14 cellular contexts compared by ENCODE assay signal in the genomic region with DNA sequence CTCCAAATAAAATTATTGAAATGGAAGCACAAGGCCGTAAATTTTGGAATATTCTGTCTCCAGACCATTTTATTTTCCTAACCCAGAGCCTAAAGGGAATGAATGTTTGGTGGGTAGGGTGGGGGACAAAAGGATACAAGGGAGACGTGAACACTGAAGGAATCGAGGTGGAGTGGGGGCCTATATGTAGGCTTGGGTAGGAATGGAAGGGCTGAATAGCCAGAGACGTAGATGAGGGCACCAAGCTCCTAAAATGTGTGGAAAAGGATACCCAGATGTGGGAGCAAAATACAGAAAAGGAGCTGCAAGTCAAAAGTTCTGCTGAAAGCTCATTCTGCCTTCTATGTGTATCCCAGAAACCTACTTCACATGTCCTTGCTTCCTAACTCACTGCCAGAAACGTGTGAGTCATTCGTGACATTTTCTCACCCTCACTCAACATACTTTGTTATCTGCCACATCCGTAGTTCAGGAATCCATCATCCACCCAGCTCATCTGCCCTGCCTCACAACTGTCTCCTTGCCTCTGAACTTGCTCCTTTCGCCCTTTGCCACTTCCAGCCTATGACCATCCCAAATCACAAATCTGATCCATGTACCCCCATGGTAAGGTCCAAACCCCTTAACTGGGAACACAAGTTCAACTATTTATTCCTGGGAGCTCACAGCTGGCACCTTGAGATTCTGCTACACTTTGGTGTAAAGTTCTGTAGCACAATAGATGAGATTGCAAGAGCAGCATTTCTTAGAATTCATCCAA.
DNase-seq lines count a peak whose midpoint lies in the region; ATAC-seq, FAIRE-seq and TF ChIP-seq lines count a peak whose summit lies in the region.
"Had no signal": no experiment of that assay in that cellular context is flagged by ENCODE, and none has a peak within 500 bp of the region (broad histone marks: within the 10 kb centered on the region; RNA-seq: fewer than 3 reads in every experiment).

No MANE protein-coding gene starts in this region.

- peak; percentile 39 for DNase-seq in AG04450 (ENCODE audit: low read depth, low spot score)
- DNase-seq in HTR-8/SVneo (ENCODE audit: insufficient read length, low spot score) = peak; percentile 75
- DNase-seq in H1 (ENCODE audit: low read depth in 1 of 2, low spot score in 2 of 2) = no peak
- peak; percentile 82 to 89 for DNase-seq in lung microvascular endothelial cell (ENCODE audit: low read depth in 2 of 2)
- DNase-seq in activated CD4-positive, alpha-beta T cell treated with anti-CD3 and anti-CD28 coated beads, Interleukin-2, amount 50 U/mL, for 4 hours = no peak
- DNase-seq in NCI-H446 treated with DMSO at 0.1 percent for 48 hours (lab: John Stamatoyannopoulos, UW) = no peak
- DNase-seq: activated effector memory CD4-positive, alpha-beta T cell treated with anti-CD3 and anti-CD28 coated beads, Interleukin-2, amount 50 U/mL, for 16 hours; CD4-positive, alpha-beta T cell; NCI-H1417 treated with DMSO at 0.1 percent for 48 hours; spleen; WERI-Rb-1 had no signal

- TF ChIP-seq RAD21 in H1 (IDR thresholded peaks at IDR 0.05 in 1 of 2, conservative IDR thresholded peaks at IDR 0.05 in 1 of 2; ENCODE audit: low read depth in 2 of 2, low read length in 2 of 2) = no peak

- no peak overlapping the region for H3K18ac ChIP-seq in H1 (ENCODE audit: extremely low read depth, low read length)

- H3K23ac ChIP-seq in H1 (ENCODE audit: insufficient read length) = no peak overlapping the region

- no peak overlapping the region for H3K14ac ChIP-seq in H1 (ENCODE audit: insufficient read length)

- H3K9me3 ChIP-seq in AG04450 (ENCODE audit: control insufficient read depth, insufficient read depth, low read length) = no peaks in the 10 kb centered on the region
- no peaks in the 10 kb centered on the region for H3K9me3 ChIP-seq in H1 (ENCODE audit: insufficient read depth in 2 of 2, low read depth in 1 of 2, low read length in 1 of 2)
- H3K9me3 ChIP-seq: spleen had no signal

- ATAC-seq in GM18907 (IDR thresholded peaks at IDR 0.05; ENCODE audit: unreplicated experiment) = no peak
- ATAC-seq in GM18502 (IDR thresholded peaks at IDR 0.05; ENCODE audit: poor library complexity, unreplicated experiment) = no peak
- ATAC-seq: left lobe of liver had no signal

- TF ChIP-seq POLR2A in H1 (IDR thresholded peaks at IDR 0.05; ENCODE audit: control extremely low read depth in 1 of 2, low read depth in 2 of 2, low read length in 2 of 2) = no peak

- H3K4me1 ChIP-seq in H1 (replicated peaks in 1 of 4; ENCODE audit: control insufficient read depth in 3 of 4, insufficient read depth in 4 of 4, low read length in 3 of 4) = no peaks in the 10 kb centered on the region
- H3K4me1 ChIP-seq: spleen had no signal

- no peak overlapping the region for H2AFZ ChIP-seq in H1 (ENCODE audit: low read length)

- H3K4me3 ChIP-seq in AG04450 (ENCODE audit: low read depth, low read length) (no peak overlapping the region), H1 (ENCODE audit: extremely low read depth in 1 of 4, insufficient read depth in 2 of 4, low read depth in 3 of 4, low read length in 4 of 4) (no peak overlapping the region)
- H3K4me3 ChIP-seq: spleen had no signal

- H2BK12ac ChIP-seq in H1 (ENCODE audit: low read depth, low read length) = no peak overlapping the region

- peak; percentile 90 for FAIRE-seq in HTR-8/SVneo (lab: Jason Lieb, UNC)
- FAIRE-seq in H1 (lab: Jason Lieb, UNC) = no peak

- H3K9ac ChIP-seq in H1 (replicated peaks in 1 of 4; ENCODE audit: extremely low read depth in 1 of 4, low read depth in 3 of 4, low read length in 3 of 4) = no peak overlapping the region

- H3K79me2 ChIP-seq in H1 (ENCODE audit: control insufficient read depth in 1 of 2, insufficient read depth in 2 of 2, low read length in 2 of 2) = no peaks in the 10 kb centered on the region

- no peak overlapping the region for H2AK5ac ChIP-seq in H1 (ENCODE audit: low read depth, low read length)

- H4K91ac ChIP-seq in H1 (replicated peaks; ENCODE audit: insufficient read length, low read length) = no peak overlapping the region

- no peaks in the 10 kb centered on the region for H3K36me3 ChIP-seq in H1 (ENCODE audit: control insufficient read depth in 2 of 4, insufficient read depth in 4 of 4, low read length in 3 of 4)
- H3K36me3 ChIP-seq: spleen, WERI-Rb-1 had no signal

- H3K23me2 ChIP-seq in H1 (ENCODE audit: low read depth, low read length) = no peaks in the 10 kb centered on the region; the same call in 1 of the 2 replicates

- TF ChIP-seq CTCF in AG04450 (IDR thresholded peaks at IDR 0.05; ENCODE audit: low read depth, low read length) = no peak
- TF ChIP-seq CTCF in H1 (IDR thresholded peaks at IDR 0.05; ENCODE audit: control extremely low read depth in 1 of 3, insufficient read depth in 1 of 3, low read depth in 1 of 3, low read length in 3 of 3) = no peak

- TF ChIP-seq EP300 in H1 (IDR thresholded peaks at IDR 0.05; ENCODE audit: borderline replicate concordance in 1 of 2, low read depth in 2 of 2, low read length in 2 of 2) = no peak

- no peak overlapping the region for H2BK5ac ChIP-seq in H1 (ENCODE audit: low read depth, low read length)

- H2BK120ac ChIP-seq in H1 (replicated peaks; ENCODE audit: low read depth, low read length) = no peak overlapping the region

- POLR2A ChIA-PET in AG04450 (lab: Yijun Ruan, JAX) (interaction anchor here (0.9 kb wide), 1 partner anchor 17 kb away, joined by 3 read pairs; no protein-coding TSS in a partner anchor), H1 (lab: Charles Lee; ENCODE audit: partially characterized antibody) (no interaction called here)

- no peaks in the 10 kb centered on the region for H3K79me1 ChIP-seq in H1 (ENCODE audit: low read depth, low read length)

- 92% methylated on average over 8 of the region's 8 CpGs; no CpG with 5 or more reads in 1 of the 2 experiments for WGBS in H1 (ENCODE audit: extremely low coverage in 1 of 2, insufficient coverage in 1 of 2, insufficient read length in 1 of 2, insufficient replicate concordance in 2 of 2, low coverage in 1 of 2, low lambda C conversion rate in 2 of 2, missing lambda C conversion rate in 1 of 2), 2 experiments

- H3K27ac ChIP-seq in AG04450 (ENCODE audit: low read depth, low read length) (peak overlapping the region; percentile 23), H1 (ENCODE audit: low read depth, low read length) (no peak overlapping the region)
- H3K27ac ChIP-seq: spleen, WERI-Rb-1 had no signal

- no peak overlapping the region for H4K5ac ChIP-seq in H1 (ENCODE audit: insufficient read length, low read depth, low read length)

- no peak overlapping the region for H4K8ac ChIP-seq in H1 (ENCODE audit: extremely low read depth, insufficient read depth, low read length)

- H2BK15ac ChIP-seq in H1 (ENCODE audit: low read length) = no peak overlapping the region

- H3K4ac ChIP-seq in H1 (replicated peaks; ENCODE audit: insufficient read length, low read depth, low read length) = no peak overlapping the region

- no peak overlapping the region for H3K4me2 ChIP-seq in H1 (ENCODE audit: insufficient read depth in 1 of 2, low read depth in 2 of 2, low read length in 2 of 2)

- no peaks in the 10 kb centered on the region for H3K27me3 ChIP-seq in AG04450 (ENCODE audit: control insufficient read depth, insufficient read depth, low read length)
- H3K27me3 ChIP-seq in H1 (replicated peaks in 1 of 4; ENCODE audit: control insufficient read depth in 3 of 4, extremely low read depth in 1 of 4, insufficient read depth in 3 of 4, low read length in 3 of 4) = no peaks in the 10 kb centered on the region
- H3K27me3 ChIP-seq: spleen had no signal

- CTCF ChIA-PET in AG04450 (lab: Charles Lee) = interaction anchor here (0.6 to 1.4 kb wide), 3 partner anchors 36 to 650 kb away, joined by 3 to 4 read pairs (median 4); no protein-coding TSS in a partner anchor
- CTCF ChIA-PET in H1 (lab: Charles Lee; ENCODE audit: partially characterized antibody) = interaction anchor here (0.8 to 0.9 kb wide), 2 partner anchors 140 to 234 kb away, joined by 3 read pairs; no protein-coding TSS in a partner anchor

- 0 out of 2 replicates have a peak overlapping the region, but pooled peaks have one; percentile 9 for H2BK20ac ChIP-seq in H1 (ENCODE audit: low read length)

- H4K20me1 ChIP-seq in H1 (replicated peaks in 1 of 2; ENCODE audit: control insufficient read depth in 1 of 2, insufficient read depth in 2 of 2, low read length in 2 of 2) = no peaks in the 10 kb centered on the region

- no peak overlapping the region for H3K56ac ChIP-seq in H1 (replicated peaks; ENCODE audit: insufficient read length, low read depth, low read length)

TF ChIP-seq in H1, 55 proteins besides CTCF, POLR2A, EP300 and RAD21:
- TF ChIP-seq ASH2L (IDR thresholded peaks at IDR 0.05; ENCODE audit: low read length) = no peak
- TF ChIP-seq, protein P1, sequence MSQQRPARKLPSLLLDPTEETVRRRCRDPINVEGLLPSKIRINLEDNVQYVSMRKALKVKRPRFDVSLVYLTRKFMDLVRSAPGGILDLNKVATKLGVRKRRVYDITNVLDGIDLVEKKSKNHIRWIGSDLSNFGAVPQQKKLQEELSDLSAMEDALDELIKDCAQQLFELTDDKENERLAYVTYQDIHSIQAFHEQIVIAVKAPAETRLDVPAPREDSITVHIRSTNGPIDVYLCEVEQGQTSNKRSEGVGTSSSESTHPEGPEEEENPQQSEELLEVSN (IDR thresholded peaks at IDR 0.05) = no peak

Comparison
In these comparisons a context has a peak if more than half of its experiments do, and no peak if none do; other contexts are left out.
1. DNase-seq: peak in AG04450 (single experiment), HTR-8/SVneo (single experiment) and lung microvascular endothelial cell (2 of 2); none in H1 (0 of 2), activated CD4-positive, alpha-beta T cell treated with anti-CD3 and anti-CD28 coated beads, Interleukin-2, amount 50 U/mL, for 4 hours (0 of 2) and NCI-H446 treated with DMSO at 0.1 percent for 48 hours (single experiment).